ENCODE assay signal across 8 cellular contexts in genomic region chr16:18759598-18760520, GRCh38. TPM values are rescaled to one million over a fixed set of nuclear protein-coding genes. Genes with fewer than 3 reads are reported as not detected.
DNase-seq lines count a peak whose midpoint lies in the region; TF ChIP-seq lines count a peak whose summit lies in the region.
"Not testable (repeated sequence)": the region's sequence is repeated elsewhere in the genome, so short reads cannot be mapped to it uniquely, and the experiment has no call there.

No MANE protein-coding gene starts in this region.

- not testable (repeated sequence) for H3K4me2 ChIP-seq in neural cell (ENCODE audit: low read length)

- TF ChIP-seq POLR2A in testis (IDR thresholded peaks at IDR 0.05) = not testable (repeated sequence)

- not testable (repeated sequence) for H3K36me3 Mint-ChIP-seq in T-helper 2 cell treated with Interferon-gamma antibody and Interleukin-4, amounts not matched to agents 5 μg/mL and 100 μg/mL, for 36 hours (ENCODE audit: low read depth)

- H3K9me3 Mint-ChIP-seq in T-helper 2 cell treated with Interferon-gamma antibody and Interleukin-4, amounts not matched to agents 5 μg/mL and 100 μg/mL, for 36 hours = not testable (repeated sequence)

- CTCF ChIA-PET in HEK293 (lab: Yijun Ruan, JAX) = interaction anchor here (0.7 kb wide), 1 partner anchor 1283 kb away, joined by 3 read pairs; no protein-coding TSS in a partner anchor

- H3K9me2 ChIP-seq in neural cell (ENCODE audit: insufficient read depth, low read length) = not testable (repeated sequence)

- peak overlapping the region; percentile 26 for H3K27ac Mint-ChIP-seq in T-helper 2 cell treated with Interferon-gamma antibody and Interleukin-4, amounts not matched to agents 5 μg/mL and 100 μg/mL, for 36 hours

- not testable (repeated sequence) for H3K9me3 ChIP-seq in HEK293 (ENCODE audit: control insufficient read depth, insufficient read depth, low read depth, low read length); neural cell (ENCODE audit: low read length); testis

- peak overlapping the region; percentile 32 for H3K4me3 Mint-ChIP-seq in T-helper 2 cell treated with Interferon-gamma antibody and Interleukin-4, amounts not matched to agents 5 μg/mL and 100 μg/mL, for 36 hours

- TF ChIP-seq CTCF in GM06990 (IDR thresholded peaks at IDR 0.05; ENCODE audit: insufficient read depth, low read length, poor library complexity, severe bottlenecking) (peak; percentile 38), HEK293 (tag by site-specific recombination; IDR thresholded peaks at IDR 0.05) (peak; percentile 43; the same call in 1 of the 2 replicates), foreskin fibroblast (IDR thresholded peaks at IDR 0.05; ENCODE audit: low read depth, low read length) (peak; percentile 29), neural cell (IDR thresholded peaks at IDR 0.05; ENCODE audit: poor library complexity, severe bottlenecking) (peak; percentile 70), testis (IDR thresholded peaks at IDR 0.05) (peak; percentile 28 to 62 (median 59))

- POLR2A ChIA-PET in HEK293 (lab: Yijun Ruan, JAX) = not testable (repeated sequence)

- H3K4me1 ChIP-seq in HEK293 (ENCODE audit: control insufficient read depth, insufficient read depth, low read length); testis: not testable (repeated sequence)

- not testable (repeated sequence) for DNase-seq in GM06990 (ENCODE audit: extremely low read depth, insufficient read length)
- DNase-seq in NCI-H146 (lab: John Stamatoyannopoulos, UW) (peak; percentile 50), foreskin fibroblast (peak in 1 of 2 donors; percentile 22), testis (peak; percentile 55)
- peak; percentile 50 for DNase-seq in T-helper 2 cell treated with Interferon-gamma antibody and Interleukin-4, amounts not matched to agents 5 μg/mL and 100 μg/mL, for 36 hours (ENCODE audit: low spot score)
- DNase-seq in activated naive CD4-positive, alpha-beta T cell treated with anti-CD3 and anti-CD28 coated beads, Interleukin-2, amount 50 U/mL, for 16 hours = peak; percentile 44

- H4K20me1 ChIP-seq in neural cell (ENCODE audit: insufficient read depth) = not testable (repeated sequence)

- TF ChIP-seq EP300 in neural cell (conservative IDR thresholded peaks at IDR 0.05; ENCODE audit: poor library complexity, severe bottlenecking) = not testable (repeated sequence)

- H3K4me1 Mint-ChIP-seq in T-helper 2 cell treated with Interferon-gamma antibody and Interleukin-4, amounts not matched to agents 5 μg/mL and 100 μg/mL, for 36 hours (ENCODE audit: low read depth) = peaks cover 21% of the 10 kb centered on the region

- not testable (repeated sequence) for H3K9ac ChIP-seq in neural cell (ENCODE audit: low read length)

- not testable (repeated sequence) for H3K27me3 Mint-ChIP-seq in T-helper 2 cell treated with Interferon-gamma antibody and Interleukin-4, amounts not matched to agents 5 μg/mL and 100 μg/mL, for 36 hours (ENCODE audit: low read depth)

- not testable (repeated sequence) for H2AFZ ChIP-seq in neural cell (ENCODE audit: low read depth, low read length)

- H3K79me2 ChIP-seq in neural cell (replicated peaks; ENCODE audit: insufficient read depth, low read length) = not testable (repeated sequence)

- intact Hi-C loops in testis (cut with DNase I; ENCODE audit: low total_unique reads) = not testable (repeated sequence)

- WGBS in testis, 2 donors = 12 to 24% methylated on average over 13 to 19 of the region's 21 CpGs

- H3K36me3 ChIP-seq in GM06990 (ENCODE audit: control insufficient read depth, insufficient read depth, low read length); HEK293 (ENCODE audit: control insufficient read depth in 2 of 2, insufficient read depth in 1 of 2, low read length in 2 of 2); neural cell (ENCODE audit: insufficient read depth, low read length); testis (ENCODE audit: low read depth, missing control alignments): not testable (repeated sequence)

- H3K27me3 ChIP-seq in GM06990 (replicated peaks; ENCODE audit: control insufficient read depth, insufficient read depth, low read length); neural cell (ENCODE audit: insufficient read depth, low read depth, low read length); testis: not testable (repeated sequence)

- not testable (repeated sequence) for H3K4me3 ChIP-seq in GM06990 (replicated peaks; ENCODE audit: low read depth, low read length); HEK293 (ENCODE audit: low read depth, low read length); foreskin fibroblast (ENCODE audit: low read depth in 1 of 2, low read length in 2 of 2); neural cell (ENCODE audit: low read length); testis

- H3K27ac ChIP-seq in HEK293 (ENCODE audit: extremely low read depth, low read depth, low read length); neural cell (ENCODE audit: low read length); testis: not testable (repeated sequence)

- not testable (repeated sequence) for H3F3A ChIP-seq in neural cell (ENCODE audit: insufficient read depth, low read length, poor library complexity, severe bottlenecking)

- TF ChIP-seq RAD21 in neural cell (conservative IDR thresholded peaks at IDR 0.05) = peak; percentile 75

TF ChIP-seq in HEK293, 187 proteins besides CTCF, POLR2A, EP300 and RAD21:
- peak; percentile 77 for TF ChIP-seq ZNF654 (tag by site-specific recombination; IDR thresholded peaks at IDR 0.05; ENCODE audit: low read depth)
- TF ChIP-seq ZNF513 (tag by site-specific recombination; IDR thresholded peaks at IDR 0.05) = 0 out of 2 replicates have a peak, but pooled peaks have one; percentile 11
- TF ChIP-seq ZNF366 (tag by site-specific recombination; conservative IDR thresholded peaks at IDR 0.05) = peak; percentile 48; the same call in 1 of the 2 replicates
- TF ChIP-seq ZFHX2 (tag by site-specific recombination; conservative IDR thresholded peaks at IDR 0.05) = peak; percentile 60
- peak; percentile 86 for TF ChIP-seq EGR2 (tag by site-specific recombination; IDR thresholded peaks at IDR 0.05; ENCODE audit: low read depth)

TF ChIP-seq in neural cell, 6 proteins besides CTCF, POLR2A, EP300 and RAD21:
- peak; percentile 73 for TF ChIP-seq SMC3 (conservative IDR thresholded peaks at IDR 0.05; ENCODE audit: poor library complexity)

RNA-seq across cellular contexts. Expression of gene RPS15A, which starts 30.3 kb away (rescaled TPM):
- polyA plus RNA-seq in neural cell = 3,271 and 3,296 TPM in 2 replicates
- polyA minus RNA-seq in neural cell = 786 and 1,100 TPM in 2 replicates
- total RNA-seq in testis = 100 to 1,000 TPM; 342 to 970 TPM
- polyA plus RNA-seq in testis (ENCODE audit: insufficient read depth, low read depth, low replicate concordance) = 1,223 TPM

RNA-seq across cellular contexts. Expression of gene ARL6IP1, which starts 41.5 kb away (rescaled TPM):
- 533 and 556 TPM in 2 replicates for polyA plus RNA-seq in neural cell
- polyA minus RNA-seq in neural cell = 448 and 463 TPM in 2 replicates
- 100 to 1,000 TPM; 392 TPM for total RNA-seq in testis
- polyA plus RNA-seq in testis (ENCODE audit: insufficient read depth, low read depth, low replicate concordance) = 219 TPM
